Comparison of ENCODE assay signal across 8 cellular contexts in genomic region chr10:95560288-95561199, GRCh38. TPM values are rescaled to one million over a fixed set of nuclear protein-coding genes. Genes with fewer than 3 reads are reported as not detected.
DNase-seq lines count a peak whose midpoint lies in the region; ATAC-seq and TF ChIP-seq lines count a peak whose summit lies in the region.

No MANE protein-coding gene starts in this region.

- H3K4me1 ChIP-seq in fibroblast of lung (ENCODE audit: control insufficient read depth, extremely low read depth, insufficient read depth, low read length) = peaks cover 2% of the 10 kb centered on the region

- H3K27me3 ChIP-seq in fibroblast of lung (ENCODE audit: control insufficient read depth, insufficient read depth, low read length) = peaks cover 8% of the 10 kb centered on the region
- H3K27me3 ChIP-seq in neural cell (ENCODE audit: insufficient read depth, low read depth, low read length) = no peaks in the 10 kb centered on the region

- no peak for TF ChIP-seq RAD21 in neural cell (conservative IDR thresholded peaks at IDR 0.05)

- no peaks in the 10 kb centered on the region for H3K79me2 ChIP-seq in fibroblast of lung (ENCODE audit: control insufficient read depth, insufficient read depth, low read length)
- H3K79me2 ChIP-seq in neural cell (replicated peaks; ENCODE audit: insufficient read depth, low read length) = peaks cover 9% of the 10 kb centered on the region

- H3F3A ChIP-seq in neural cell (ENCODE audit: insufficient read depth, low read length, poor library complexity, severe bottlenecking) = no peaks in the 10 kb centered on the region

- H4K20me1 ChIP-seq in fibroblast of lung (ENCODE audit: control insufficient read depth, extremely low read depth, insufficient read depth, low read length) (no peaks in the 10 kb centered on the region), neural cell (ENCODE audit: insufficient read depth) (no peaks in the 10 kb centered on the region)

- H3K9me2 ChIP-seq in neural cell (ENCODE audit: insufficient read depth, low read length) = no peaks in the 10 kb centered on the region

- H2AFZ ChIP-seq in fibroblast of lung (ENCODE audit: low read length) (peak overlapping the region; percentile 77), neural cell (ENCODE audit: low read depth, low read length) (peak overlapping the region; percentile 51)

- TF ChIP-seq EP300 in neural cell (conservative IDR thresholded peaks at IDR 0.05; ENCODE audit: poor library complexity, severe bottlenecking) = no peak

- H3K9me3 ChIP-seq in fibroblast of lung (ENCODE audit: control insufficient read depth, insufficient read depth, low read depth, low read length) (no peaks in the 10 kb centered on the region), neural cell (ENCODE audit: low read length) (no peaks in the 10 kb centered on the region)

- no peak overlapping the region for H3K9ac ChIP-seq in fibroblast of lung (ENCODE audit: insufficient read depth, low read length)
- H3K9ac ChIP-seq in neural cell (ENCODE audit: low read length) = peak overlapping the region; percentile 93

- H3K36me3 ChIP-seq in fibroblast of lung (ENCODE audit: control insufficient read depth, insufficient read depth, low read length) (no peaks in the 10 kb centered on the region), neural cell (ENCODE audit: insufficient read depth, low read length) (no peaks in the 10 kb centered on the region)

- H3K27ac ChIP-seq in fibroblast of lung (ENCODE audit: insufficient read depth, low read length) = no peak overlapping the region
- peak overlapping the region; percentile 89 for H3K27ac ChIP-seq in neural cell (ENCODE audit: low read length)

- H3K4me2 ChIP-seq in fibroblast of lung (ENCODE audit: extremely low read depth, insufficient read depth, low read length) (peak overlapping the region; percentile 96), neural cell (ENCODE audit: low read length) (peak overlapping the region; percentile 97)

- ATAC-seq in GM18867 (IDR thresholded peaks at IDR 0.05; ENCODE audit: unreplicated experiment) = no peak

- TF ChIP-seq CTCF in fibroblast of lung (conservative IDR thresholded peaks at IDR 0.05 in 1 of 2, IDR thresholded peaks at IDR 0.05 in 1 of 2; ENCODE audit: low read depth in 1 of 2, low read length in 2 of 2) (no peak), neural cell (IDR thresholded peaks at IDR 0.05; ENCODE audit: poor library complexity, severe bottlenecking) (no peak)

- DNase-seq in NCI-H2171 treated with DMSO at 0.1 percent for 48 hours (lab: John Stamatoyannopoulos, UW) (peak; percentile 35), NCI-H2171 (lab: John Stamatoyannopoulos, UW) (no peak), NCI-H510A treated with DMSO at 0.1 percent for 48 hours (lab: John Stamatoyannopoulos, UW) (peak; percentile 66), activated T-helper 1 cell treated with Interleukin-2 at 50 U/mL for 16 hours (ENCODE audit: low read depth) (peak; percentile 17), fibroblast of lung (ENCODE audit: low read depth in 2 of 2) (peak; percentile 22 to 60), superior temporal gyrus (ENCODE audit: extremely low spot score) (peak; percentile 58)

- H3K4me3 ChIP-seq in fibroblast of lung (replicated peaks in 1 of 4; ENCODE audit: control extremely low read depth in 1 of 4, insufficient read depth in 1 of 4, low read depth in 3 of 4, low read length in 4 of 4) (peak overlapping the region; percentile 61 to 77 (median 73)), neural cell (ENCODE audit: low read length) (peak overlapping the region; percentile 96)

TF ChIP-seq in neural cell, 6 proteins besides CTCF, POLR2A, EP300 and RAD21:
- TF ChIP-seq MXI1 (conservative IDR thresholded peaks at IDR 0.05; ENCODE audit: poor library complexity, severe bottlenecking) (peak; percentile 34), TAF1 (IDR thresholded peaks at IDR 0.05; ENCODE audit: low read depth) (peak; percentile 31), POLR2AphosphoS5 (IDR thresholded peaks at IDR 0.05) (peak; percentile 8), REST (IDR thresholded peaks at IDR 0.05; ENCODE audit: borderline replicate concordance) (peak; percentile 75), EZH2 (IDR thresholded peaks at IDR 0.05; ENCODE audit: borderline replicate concordance, insufficient read depth, low read length, poor library complexity, severe bottlenecking) (no peak), SMC3 (conservative IDR thresholded peaks at IDR 0.05; ENCODE audit: poor library complexity) (no peak)
TF ChIP-seq in neural cell: peak in this region for 4.

RNA-seq across cellular contexts. Expression of gene SORBS1, which starts 0.6 kb away (rescaled TPM):
- total RNA-seq in fibroblast of lung = 0.26 and 0.50 TPM in 2 replicates
- polyA plus RNA-seq in fibroblast of lung = 0.26 and 0.33 TPM in 2 replicates
- polyA plus RNA-seq in fibroblast of lung (2012) = 0.15 and 0.19 TPM in 2 replicates
- 0.63 TPM in 1 of 2 replicates, not detected in the other for polyA minus RNA-seq in fibroblast of lung (ENCODE audit: low replicate concordance)
- 39.5 and 52.6 TPM in 2 replicates for polyA plus RNA-seq in neural cell
- polyA minus RNA-seq in neural cell = 58.9 and 78.5 TPM in 2 replicates

Comparison
In these comparisons a context has a peak if more than half of its experiments do, and no peak if none do; other contexts are left out.
1. RNA of gene SORBS1, which starts 0.6 kb away (polyA plus RNA-seq): 39.5 to 52.6 TPM in neural cell; 0.15 to 0.33 TPM in fibroblast of lung; every median in the first group is over 10 times any median in the second.